23 cellular contexts compared by ENCODE assay signal in genomic region chr5:105554613-105555169, GRCh38.
"Had no signal": no experiment of that assay in that cellular context is flagged by ENCODE, and none has a peak within 500 bp of the region (broad histone marks: within the 10 kb centered on the region; RNA-seq: fewer than 3 reads in every experiment).

No MANE protein-coding gene starts in this region.

- H3K4me2 ChIP-seq: hepatocyte had no signal

- H3K4me1 Mint-ChIP-seq: natural killer cell had no signal

- H3K27ac Mint-ChIP-seq: activated CD4-positive, alpha-beta memory T cell treated with anti-CD3 and anti-CD28 coated beads for 36 hours; activated naive CD4-positive, alpha-beta T cell treated with anti-CD3 and anti-CD28 coated beads, Interleukin-2, amount 50 U/mL, for 72 hours; natural killer cell had no signal

- H3K9me3 ChIP-seq: left lung, tibial nerve, uterus had no signal

- H3K36me3 ChIP-seq: left lung, tibial nerve, uterus, WERI-Rb-1 had no signal

- ATAC-seq: activated naive CD4-positive, alpha-beta T cell treated with anti-CD3 and anti-CD28 coated beads, Interleukin-2, amount 50 U/mL, for 72 hours; activated T-cell treated with anti-CD3 and anti-CD28 coated beads, Interleukin-2, amount 50 U/mL, for 4 hours; left lung; natural killer cell had no signal

- H3K4me3 ChIP-seq: hepatocyte, left lung, skin epidermis, tibial nerve, uterus had no signal

- DNase-seq: activated CD4-positive, alpha-beta memory T cell treated with anti-CD3 and anti-CD28 coated beads for 36 hours; activated effector memory CD4-positive, alpha-beta T cell treated with Interleukin-2 at 50 U/mL for 16 hours; activated T-cell treated with anti-CD3 and anti-CD28 coated beads, Interleukin-2, amount 50 U/mL, for 4 hours; amniotic stem cell; erythroblast; islet precursor cell; left lung; mammary epithelial cell; natural killer cell; nucleus accumbens; posterior cingulate gyrus; stimulated activated CD4-positive, alpha-beta T cell treated with anti-CD3 and anti-CD28 coated beads, Interleukin-4, amount 100 ng/mL, for 4 hours; stimulated activated CD8-positive, alpha-beta memory T cell treated with anti-CD3 and anti-CD28 coated beads, Interleukin-4, amount 100 ng/mL, for 48 hours; stimulated activated naive CD4-positive, alpha-beta T cell treated with Interleukin-2 at 50 U/mL for 16 hours; substantia nigra; T-helper 1 cell; T1000; uterus; WERI-Rb-1 had no signal

- H3K27me3 ChIP-seq: hepatocyte, left lung, tibial nerve, uterus had no signal

- H3K27ac ChIP-seq: hepatocyte, left lung, skin epidermis, tibial nerve, uterus, WERI-Rb-1 had no signal

- H3K4me3 Mint-ChIP-seq: activated CD4-positive, alpha-beta memory T cell treated with anti-CD3 and anti-CD28 coated beads for 36 hours; activated T-cell treated with anti-CD3 and anti-CD28 coated beads, Interleukin-2, amount 50 U/mL, for 4 hours; natural killer cell had no signal

- H3K79me2 ChIP-seq: hepatocyte had no signal

- H3K27me3 Mint-ChIP-seq: activated CD4-positive, alpha-beta memory T cell treated with anti-CD3 and anti-CD28 coated beads for 36 hours had no signal

- H3K36me3 Mint-ChIP-seq: activated CD4-positive, alpha-beta memory T cell treated with anti-CD3 and anti-CD28 coated beads for 36 hours; activated naive CD4-positive, alpha-beta T cell treated with anti-CD3 and anti-CD28 coated beads, Interleukin-2, amount 50 U/mL, for 72 hours had no signal

- H2AFZ ChIP-seq: hepatocyte had no signal

- H3K4me1 ChIP-seq: left lung, tibial nerve, uterus had no signal
